ENCODE assay signal across 7 cellular contexts in the genomic region with DNA sequence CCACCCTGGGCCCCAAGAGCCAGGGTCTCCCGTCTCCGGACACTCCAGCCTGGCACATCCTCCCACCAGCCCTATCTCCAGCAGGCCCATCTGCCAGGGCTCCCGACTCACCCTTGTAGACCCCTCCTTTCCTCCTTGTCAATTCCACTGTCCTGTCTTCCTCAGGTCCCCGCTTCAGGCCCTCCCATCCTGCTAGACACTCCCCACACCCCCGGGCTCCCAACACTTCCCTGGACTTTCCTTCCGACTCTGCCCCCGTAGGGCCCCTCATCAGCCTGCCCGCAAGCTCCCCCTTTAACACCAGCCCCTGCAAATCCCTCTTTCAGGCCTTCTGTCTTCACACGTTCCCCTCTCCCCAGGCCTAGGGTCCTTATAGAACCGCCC. TPM values are rescaled to one million over a fixed set of nuclear protein-coding genes. Genes with fewer than 3 reads are reported as not detected.
DNase-seq lines count a peak whose midpoint lies in the region; ATAC-seq and TF ChIP-seq lines count a peak whose summit lies in the region.
"Had no signal": no experiment of that assay in that cellular context is flagged by ENCODE, and none has a peak within 500 bp of the region (broad histone marks: within the 10 kb centered on the region; RNA-seq: fewer than 3 reads in every experiment).

No MANE protein-coding gene starts in this region.

- peaks cover 5 to 22% (median 13%) of the 10 kb centered on the region in 4 donors for H3K4me1 Mint-ChIP-seq in CD4-positive, alpha-beta memory T cell
- peaks cover 15% of the 10 kb centered on the region for H3K4me1 Mint-ChIP-seq in activated CD8-positive, alpha-beta T cell treated with anti-CD3 and anti-CD28 coated beads for 36 hours (ENCODE audit: low read depth)

- H3K36me3 ChIP-seq in CD4-positive, alpha-beta memory T cell (ENCODE audit: insufficient read depth, low read length), result no peaks in the 10 kb centered on the region
- H3K36me3 ChIP-seq in mucosa of stomach (ENCODE audit: control insufficient read depth, insufficient read depth, low read length), result no peaks in the 10 kb centered on the region

- H3K27me3 Mint-ChIP-seq in CD4-positive, alpha-beta memory T cell, result no peaks in the 10 kb centered on the region
- no peaks in the 10 kb centered on the region for H3K27me3 Mint-ChIP-seq in activated CD8-positive, alpha-beta T cell treated with anti-CD3 and anti-CD28 coated beads for 36 hours

- H3K9ac ChIP-seq in mucosa of stomach (ENCODE audit: low read length), result peak overlapping the region; percentile 8

- no peaks in the 10 kb centered on the region for H3K27me3 ChIP-seq in CD4-positive, alpha-beta memory T cell (ENCODE audit: insufficient read depth, low read length)
- H3K27me3 ChIP-seq in mucosa of stomach (ENCODE audit: control insufficient read depth, insufficient read depth, low read length), result no peaks in the 10 kb centered on the region

- POLR2A ChIA-PET in CD4-positive, alpha-beta memory T cell (lab: Charles Lee; ENCODE audit: partially characterized antibody), result interaction anchor here (0.6 kb wide), 1 partner anchor 116 kb away, joined by 3 read pairs; no protein-coding TSS in a partner anchor
- POLR2A ChIA-PET in activated CD8-positive, alpha-beta T cell treated with anti-CD3 and anti-CD28 coated beads for 36 hours (lab: Charles Lee), result no interaction called here

- no peak for ATAC-seq in activated CD8-positive, alpha-beta T cell treated with anti-CD3 and anti-CD28 coated beads for 36 hours
- no peak for ATAC-seq in HG02884 (IDR thresholded peaks at IDR 0.05; ENCODE audit: unreplicated experiment)

- H3K4me3 ChIP-seq in CD4-positive, alpha-beta memory T cell (ENCODE audit: low read length in 2 of 2), result no peak overlapping the region
- no peak overlapping the region for H3K4me3 ChIP-seq in mucosa of stomach (ENCODE audit: low read length)

- no peak overlapping the region for H3K27ac ChIP-seq in CD4-positive, alpha-beta memory T cell (ENCODE audit: low read depth, low read length)

- peaks cover 18% of the 10 kb centered on the region for H3K4me1 ChIP-seq in CD4-positive, alpha-beta memory T cell (ENCODE audit: insufficient read depth, low read length)
- H3K4me1 ChIP-seq in mucosa of stomach (ENCODE audit: control insufficient read depth, insufficient read depth, low read length), result peaks cover 18% of the 10 kb centered on the region

- no peak for DNase-seq in CD4-positive, alpha-beta memory T cell
- no peak for DNase-seq in activated CD8-positive, alpha-beta T cell treated with anti-CD3 and anti-CD28 coated beads for 36 hours
- DNase-seq in DMS53 treated with DMSO at 0.1 percent for 48 hours (lab: John Stamatoyannopoulos, UW; ENCODE audit: unreplicated experiment), result no peak
- no peak for DNase-seq in NCI-H2196 (lab: John Stamatoyannopoulos, UW; ENCODE audit: unreplicated experiment)
- DNase-seq: KBM-7 had no signal

- peaks cover 5 to 14% of the 10 kb centered on the region in 2 donors for H3K36me3 Mint-ChIP-seq in CD4-positive, alpha-beta memory T cell
- H3K36me3 Mint-ChIP-seq in activated CD8-positive, alpha-beta T cell treated with anti-CD3 and anti-CD28 coated beads for 36 hours (ENCODE audit: low read depth), result peaks cover 18% of the 10 kb centered on the region

- H3K27ac Mint-ChIP-seq in CD4-positive, alpha-beta memory T cell, result peak overlapping the region in 6 of 7 donors; percentile 29 to 88 (median 82)
- H3K27ac Mint-ChIP-seq in activated CD8-positive, alpha-beta T cell treated with anti-CD3 and anti-CD28 coated beads for 36 hours, result peak overlapping the region; percentile 30

- no peak for TF ChIP-seq CTCF in activated CD8-positive, alpha-beta T cell treated with anti-CD3 and anti-CD28 coated beads for 36 hours (IDR thresholded peaks at IDR 0.05)

- H3K9me3 ChIP-seq in CD4-positive, alpha-beta memory T cell (ENCODE audit: control insufficient read depth in 1 of 2, low read length in 2 of 2), result no peaks in the 10 kb centered on the region
- H3K9me3 ChIP-seq in mucosa of stomach (ENCODE audit: control insufficient read depth, low read length), result no peaks in the 10 kb centered on the region

- peak overlapping the region; percentile 75 to 86 (median 84) for H3K4me3 Mint-ChIP-seq in CD4-positive, alpha-beta memory T cell
- peak overlapping the region; percentile 81 for H3K4me3 Mint-ChIP-seq in activated CD8-positive, alpha-beta T cell treated with anti-CD3 and anti-CD28 coated beads for 36 hours

- intact Hi-C loops in CD4-positive, alpha-beta memory T cell (cut with micrococcal nuclease), result loop anchor here (10.0 kb wide), 2 partner anchors 92 to 192 kb away; a partner anchor contains a TSS
- intact Hi-C loops in activated CD8-positive, alpha-beta T cell treated with anti-CD3 and anti-CD28 coated beads for 36 hours (cut with micrococcal nuclease), result no loop called here

- no peaks in the 10 kb centered on the region for H3K9me3 Mint-ChIP-seq in CD4-positive, alpha-beta memory T cell
- H3K9me3 Mint-ChIP-seq in activated CD8-positive, alpha-beta T cell treated with anti-CD3 and anti-CD28 coated beads for 36 hours, result no peaks in the 10 kb centered on the region

- CTCF ChIA-PET in CD4-positive, alpha-beta memory T cell (lab: Charles Lee; ENCODE audit: partially characterized antibody), result no interaction called here
- CTCF ChIA-PET in activated CD8-positive, alpha-beta T cell treated with anti-CD3 and anti-CD28 coated beads for 36 hours (lab: Charles Lee), result no interaction called here

RNA-seq across cellular contexts. Expression of a gene that starts 1.1 kb away (rescaled TPM):
- 10 to 100 TPM; 25.4 to 28.9 TPM for total RNA-seq in CD4-positive, alpha-beta memory T cell
- 10 to 100 TPM; 29.3 to 60.1 TPM for polyA plus RNA-seq in CD4-positive, alpha-beta memory T cell
- total RNA-seq in activated CD8-positive, alpha-beta T cell treated with anti-CD3 and anti-CD28 coated beads for 36 hours, result 10 to 100 TPM; 10.8 to 12.4 TPM

RNA-seq across cellular contexts. Expression of a gene that starts 7.0 kb away (rescaled TPM):
- 100 to 1,000 TPM; 102 to 126 TPM for total RNA-seq in CD4-positive, alpha-beta memory T cell
- 10 to 100 TPM; 43.2 to 57.3 TPM for polyA plus RNA-seq in CD4-positive, alpha-beta memory T cell
- 10 to 100 TPM; 16.9 to 19.6 TPM for total RNA-seq in activated CD8-positive, alpha-beta T cell treated with anti-CD3 and anti-CD28 coated beads for 36 hours

RNA-seq across cellular contexts. Expression of a gene that starts 13.9 kb away (rescaled TPM):
- 10 to 100 TPM in 1 of 2 experiments, 1 to 10 TPM in 1; 9.8 to 10.6 TPM for total RNA-seq in CD4-positive, alpha-beta memory T cell
- under 1 TPM; 0.19 to 0.94 TPM for polyA plus RNA-seq in CD4-positive, alpha-beta memory T cell
- 1 to 10 TPM; 3.5 to 3.7 TPM for total RNA-seq in activated CD8-positive, alpha-beta T cell treated with anti-CD3 and anti-CD28 coated beads for 36 hours

RNA-seq across cellular contexts. Expression of a gene that starts 29.5 kb away (rescaled TPM):
- total RNA-seq in CD4-positive, alpha-beta memory T cell, result 10 to 100 TPM; 35.5 to 37.6 TPM
- 1 to 10 TPM; 3.0 to 8.0 TPM for polyA plus RNA-seq in CD4-positive, alpha-beta memory T cell
- 10 to 100 TPM; 17.9 to 19.5 TPM for total RNA-seq in activated CD8-positive, alpha-beta T cell treated with anti-CD3 and anti-CD28 coated beads for 36 hours

RNA-seq across cellular contexts. Expression of a gene that starts 50.8 kb away (rescaled TPM):
- 10 to 100 TPM; 20.0 to 20.7 TPM for total RNA-seq in CD4-positive, alpha-beta memory T cell
- 10 to 100 TPM; 23.6 to 37.2 TPM for polyA plus RNA-seq in CD4-positive, alpha-beta memory T cell
- total RNA-seq in activated CD8-positive, alpha-beta T cell treated with anti-CD3 and anti-CD28 coated beads for 36 hours, result 10 to 100 TPM; 18.5 to 19.0 TPM

Comparison
In these comparisons a context has a peak if more than half of its experiments do, and no peak if none do; other contexts are left out.
1. RNA of a gene that starts 7.0 kb away (total RNA-seq): 102 to 126 TPM in CD4-positive, alpha-beta memory T cell; 16.9 to 19.6 TPM in activated CD8-positive, alpha-beta T cell treated with anti-CD3 and anti-CD28 coated beads for 36 hours; every median in the first group is over 4 times any median in the second.